12 cellular contexts compared by ENCODE assay signal in genomic region chr15:36407647-36408046, GRCh38.
DNase-seq lines count a peak whose midpoint lies in the region; TF ChIP-seq lines count a peak whose summit lies in the region.
"Had no signal": no experiment of that assay in that cellular context is flagged by ENCODE, and none has a peak within 500 bp of the region (broad histone marks: within the 10 kb centered on the region; RNA-seq: fewer than 3 reads in every experiment).

No MANE protein-coding gene starts in this region.

- no peaks in the 10 kb centered on the region for H3K36me3 ChIP-seq in trophoblast cell (ENCODE audit: control insufficient read depth in 1 of 2, insufficient read depth in 2 of 2, low read length in 2 of 2)
- H3K36me3 ChIP-seq: thyroid gland had no signal

- no peaks in the 10 kb centered on the region for H3K27me3 ChIP-seq in trophoblast cell (ENCODE audit: insufficient read depth, low read length)
- H3K27me3 ChIP-seq: thyroid gland had no signal

- no peaks in the 10 kb centered on the region for H3K79me1 ChIP-seq in trophoblast cell (ENCODE audit: low read length)

- no peak overlapping the region for H2AK5ac ChIP-seq in trophoblast cell (ENCODE audit: low read length)

- H3K9me3 ChIP-seq in trophoblast cell (ENCODE audit: insufficient read depth, low read depth, low read length): no peaks in the 10 kb centered on the region
- H3K9me3 ChIP-seq: thyroid gland had no signal

- peak overlapping the region; percentile 72 for H4K91ac ChIP-seq in trophoblast cell (ENCODE audit: low read depth, low read length)

- no peak overlapping the region for H4K8ac ChIP-seq in trophoblast cell (ENCODE audit: low read depth, low read length)

- H3K4me1 ChIP-seq in trophoblast cell (ENCODE audit: control insufficient read depth in 1 of 2, insufficient read depth in 2 of 2, low read length in 2 of 2): peaks cover 3 to 4% of the 10 kb centered on the region in 2 experiments
- H3K4me1 ChIP-seq: thyroid gland had no signal

- H4K12ac ChIP-seq in trophoblast cell (ENCODE audit: low read depth, low read length): no peak overlapping the region

- no peak overlapping the region for H3K4ac ChIP-seq in trophoblast cell (ENCODE audit: low read depth, low read length)

- no peak overlapping the region for H3K14ac ChIP-seq in trophoblast cell (ENCODE audit: low read length)

- peak overlapping the region; percentile 72 for H3K27ac ChIP-seq in trophoblast cell (ENCODE audit: low read depth, low read length)
- H3K27ac ChIP-seq: thyroid gland had no signal

- no peak for TF ChIP-seq POLR2A in erythroblast (IDR thresholded peaks at IDR 0.05; ENCODE audit: low read length)

- no peak overlapping the region for H3K9ac ChIP-seq in trophoblast cell (ENCODE audit: low read length)

- H3K4me3 ChIP-seq in trophoblast cell (ENCODE audit: low read depth, low read length): no peak overlapping the region
- H3K4me3 ChIP-seq: thyroid gland had no signal

- H2BK5ac ChIP-seq in trophoblast cell (ENCODE audit: low read depth, low read length, poor library complexity): no peak overlapping the region

- peak; percentile 9 for DNase-seq in H4 (ENCODE audit: low spot score)
- DNase-seq in NCI-H69 (lab: John Stamatoyannopoulos, UW): peak; percentile 98
- peak; percentile 5 to 11 for DNase-seq in erythroblast (lab: John Stamatoyannopoulos, UW)
- DNase-seq in trophoblast cell: no peak
- no peak for DNase-seq in NCI-H146 (lab: John Stamatoyannopoulos, UW)
- no peak for DNase-seq in NCI-H2196 (lab: John Stamatoyannopoulos, UW; ENCODE audit: unreplicated experiment)
- DNase-seq in epidermal melanocyte (ENCODE audit: insufficient read length, low spot score): no peak
- no peak for DNase-seq in MV-4-11 (lab: John Stamatoyannopoulos, UW)
- DNase-seq: activated T-cell treated with anti-CD3 and anti-CD28 coated beads, Interleukin-2, amount 50 U/mL, for 24 hours; stimulated activated CD4-positive, alpha-beta T cell treated with anti-CD3 and anti-CD28 coated beads, Interleukin-2, amount 100 ng/mL, for 48 hours; T-helper 17 cell; thyroid gland had no signal

- H3K79me2 ChIP-seq in trophoblast cell (ENCODE audit: control insufficient read depth, insufficient read depth, low read length, poor library complexity): no peaks in the 10 kb centered on the region

- no peak overlapping the region for H2BK12ac ChIP-seq in trophoblast cell (ENCODE audit: low read length)

- no peak overlapping the region for H2AFZ ChIP-seq in trophoblast cell (ENCODE audit: insufficient read depth, low read length, poor library complexity)

- no peak overlapping the region for H3K23ac ChIP-seq in trophoblast cell (ENCODE audit: low read length)

- H3K18ac ChIP-seq in trophoblast cell (ENCODE audit: low read length): no peak overlapping the region

- no peak overlapping the region for H2BK120ac ChIP-seq in trophoblast cell (ENCODE audit: insufficient read depth, low read length, poor library complexity)

- no CpG with 5 or more reads among the region's 4 CpGs for WGBS in trophoblast cell (ENCODE audit: extremely low coverage, insufficient coverage, insufficient read length)

- H3K4me2 ChIP-seq in trophoblast cell (ENCODE audit: low read length): no peak overlapping the region

Comparison
In these comparisons a context has a peak if more than half of its experiments do, and no peak if none do; other contexts are left out.
1. DNase-seq: peak in H4 (single experiment), NCI-H69 (single experiment) and erythroblast (2 of 2); none in trophoblast cell (0 of 2), NCI-H146 (single experiment), NCI-H2196 (single experiment), epidermal melanocyte (single experiment) and MV-4-11 (single experiment).